In the genomic region with DNA sequence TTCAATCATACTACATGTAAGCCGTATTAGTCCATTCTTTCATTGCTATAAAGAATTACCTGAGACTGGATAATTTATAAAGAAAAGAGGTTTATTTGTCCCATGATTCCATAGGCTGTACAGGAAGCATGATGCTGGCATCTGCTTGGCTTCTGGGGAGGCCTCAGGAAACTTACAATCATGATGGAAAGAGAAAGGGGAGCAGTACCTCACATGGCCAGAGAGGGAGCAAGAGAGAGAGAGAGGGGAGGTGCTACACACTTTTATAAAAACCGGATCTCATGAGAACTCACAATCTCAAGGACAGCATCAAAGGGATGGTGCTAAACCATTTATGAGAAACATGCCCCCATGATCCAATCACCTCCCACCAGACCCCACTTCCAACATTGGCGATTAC, we compare ENCODE assay signal across 14 cellular contexts. TPM values are rescaled to one million over a fixed set of nuclear protein-coding genes. Genes with fewer than 3 reads are reported as not detected.
DNase-seq lines count a peak whose midpoint lies in the region; ATAC-seq, FAIRE-seq and TF ChIP-seq lines count a peak whose summit lies in the region.
"Had no signal": no experiment of that assay in that cellular context is flagged by ENCODE, and none has a peak within 500 bp of the region (broad histone marks: within the 10 kb centered on the region; RNA-seq: fewer than 3 reads in every experiment).

No MANE protein-coding gene starts in this region.

- no peak overlapping the region for H3K4me3 Mint-ChIP-seq in osteocyte (ENCODE audit: unreplicated experiment)
- H3K4me3 Mint-ChIP-seq: brain had no signal

- no peak overlapping the region for H3K27ac Mint-ChIP-seq in osteocyte (ENCODE audit: unreplicated experiment)
- H3K27ac Mint-ChIP-seq: brain had no signal

- POLR2A ChIA-PET in SK-N-SH (lab: Yijun Ruan, JAX) (no interaction called here), K562 (lab: Yijun Ruan, JAX) (no interaction called here)

- no peaks in the 10 kb centered on the region for H3K79me2 ChIP-seq in SK-N-SH (ENCODE audit: insufficient read depth)
- H3K79me2 ChIP-seq in K562 (ENCODE audit: control insufficient read depth, insufficient read depth, low read length) = no peaks in the 10 kb centered on the region

- H3K27me3 Mint-ChIP-seq in osteocyte (ENCODE audit: unreplicated experiment) = peaks cover 24% of the 10 kb centered on the region

- 67% methylated on average over 3 of the region's 3 CpGs for WGBS in SK-N-SH (ENCODE audit: low lambda C conversion rate)
- 45% methylated on average over 3 of the region's 3 CpGs for WGBS in K562 (ENCODE audit: insufficient coverage, low coverage, missing lambda C conversion rate)

- no peaks in the 10 kb centered on the region for H3K27me3 ChIP-seq in SK-N-SH (ENCODE audit: insufficient read depth)
- H3K27me3 ChIP-seq in K562 (ENCODE audit: control insufficient read depth in 2 of 2, insufficient read depth in 2 of 2, low read length in 2 of 2) = no peaks in the 10 kb centered on the region
- H3K27me3 ChIP-seq: Peyer's patch, stomach had no signal

- ATAC-seq in SK-N-SH treated with all-trans-retinoic acid at 6 μM for 48 hours = no peak
- no peak; the same call in 2 of the 3 replicates for ATAC-seq in K562
- no peak for ATAC-seq in GM18858 (IDR thresholded peaks at IDR 0.05; ENCODE audit: unreplicated experiment)
- ATAC-seq in GM19328 (IDR thresholded peaks at IDR 0.05; ENCODE audit: unreplicated experiment) = no peak

- BruUV-seq in K562 (replicated peaks; lab: Mats Ljungman, UMichigan) = no TSS peak

- no peaks in the 10 kb centered on the region for H3K4me1 ChIP-seq in SK-N-SH (ENCODE audit: control insufficient read depth in 1 of 2, insufficient read depth in 2 of 2, low read depth in 1 of 2, low read length in 1 of 2)
- no peaks in the 10 kb centered on the region for H3K4me1 ChIP-seq in K562 (replicated peaks in 1 of 2; ENCODE audit: control insufficient read depth in 2 of 2, insufficient read depth in 2 of 2, low read length in 2 of 2)
- H3K4me1 ChIP-seq: Peyer's patch, stomach had no signal

- no peaks in the 10 kb centered on the region for H3K36me3 Mint-ChIP-seq in osteocyte (ENCODE audit: unreplicated experiment)
- H3K36me3 Mint-ChIP-seq: brain had no signal

- H3K4me3 ChIP-seq in SK-N-SH (ENCODE audit: low read depth in 2 of 2, low read length in 1 of 2) = no peak overlapping the region
- H3K4me3 ChIP-seq in K562 = no peak overlapping the region
- H3K4me3 ChIP-seq: GM23248, Peyer's patch, stomach had no signal

- no peaks in the 10 kb centered on the region for H3K9me3 Mint-ChIP-seq in osteocyte (ENCODE audit: unreplicated experiment)

- H3K4me1 Mint-ChIP-seq in osteocyte (ENCODE audit: unreplicated experiment) = no peaks in the 10 kb centered on the region
- H3K4me1 Mint-ChIP-seq: brain had no signal

- H3K27ac ChIP-seq in SK-N-SH (ENCODE audit: low read depth in 2 of 2, low read length in 1 of 2) = no peak overlapping the region
- H3K27ac ChIP-seq in K562 (ENCODE audit: extremely low read depth, low read depth, low read length) = no peak overlapping the region
- H3K27ac ChIP-seq: GM23248, Peyer's patch, stomach had no signal

- TF ChIP-seq CTCF in SK-N-SH (IDR thresholded peaks at IDR 0.05) = peak; percentile 39
- TF ChIP-seq CTCF in K562 (IDR thresholded peaks at IDR 0.05 in 2 of 3, conservative IDR thresholded peaks at IDR 0.05 in 1 of 3; ENCODE audit: insufficient read depth in 2 of 3, low read depth in 1 of 3, low read length in 3 of 3) = peak; percentile 18 to 42 (median 23); a peak in 4 of 6 replicates
- TF ChIP-seq CTCF in osteocyte (IDR thresholded peaks at IDR 0.05) = peak; percentile 34

- no peak for TF ChIP-seq RAD21 in SK-N-SH (IDR thresholded peaks at IDR 0.05; ENCODE audit: low read length)
- no peak for TF ChIP-seq RAD21 in K562 (CRISPR knock-in tag; conservative IDR thresholded peaks at IDR 0.05 in 1 of 2, IDR thresholded peaks at IDR 0.05 in 1 of 2)

- H3K4me2 ChIP-seq in SK-N-SH (no peak overlapping the region), K562 (ENCODE audit: insufficient read depth, low read length) (no peak overlapping the region)

- CTCF ChIA-PET in SK-N-SH (lab: Yijun Ruan, JAX) = no interaction called here
- CTCF ChIA-PET in K562 (lab: Yijun Ruan, JAX; ENCODE audit: low intra/inter-chr PET ratio) = no interaction called here

- FAIRE-seq in K562 (lab: Jason Lieb, UNC) = no peak

- no peaks in the 10 kb centered on the region for H3K36me3 ChIP-seq in SK-N-SH (replicated peaks in 1 of 2; ENCODE audit: control insufficient read depth in 1 of 2, insufficient read depth in 2 of 2, low read length in 1 of 2)
- H3K36me3 ChIP-seq in K562 (ENCODE audit: control insufficient read depth, insufficient read depth, low read length) = no peaks in the 10 kb centered on the region
- H3K36me3 ChIP-seq: Peyer's patch, stomach had no signal

- in situ Hi-C loops in K562 (cut with MboI) = no loop called here

- H2AFZ ChIP-seq in SK-N-SH (ENCODE audit: low read depth) = no peak overlapping the region
- no peak overlapping the region for H2AFZ ChIP-seq in K562 (ENCODE audit: low read depth, low read length)
- H2AFZ ChIP-seq: GM23248 had no signal

- no peaks in the 10 kb centered on the region for H3K9me2 ChIP-seq in SK-N-SH

- H4K20me1 ChIP-seq in SK-N-SH (ENCODE audit: insufficient read depth) = no peaks in the 10 kb centered on the region
- no peaks in the 10 kb centered on the region for H4K20me1 ChIP-seq in K562 (replicated peaks; ENCODE audit: control insufficient read depth, insufficient read depth, low read length)

- DNase-seq in SK-N-SH (no peak), NAMALWA (ENCODE audit: low spot score) (peak; percentile 57), K562 (ENCODE audit: extremely low read depth in 1 of 4, low spot score in 3 of 4) (no peak), osteocyte (ENCODE audit: extremely low spot score, unreplicated experiment) (no peak), NCI-H2227 (lab: John Stamatoyannopoulos, UW; ENCODE audit: unreplicated experiment) (no peak)
- DNase-seq: GM23248, mesenchymal stem cell, NCI-H1092 treated with DMSO at 0.1 percent for 48 hours, Peyer's patch, stomach had no signal

- intact Hi-C loops in K562 (cut with micrococcal nuclease) = no loop called here

- H3F3A ChIP-seq in SK-N-SH (replicated peaks; ENCODE audit: insufficient read depth) = no peaks in the 10 kb centered on the region

- TF ChIP-seq POLR2A in K562 (conservative IDR thresholded peaks at IDR 0.05) = no peak

- H3K9me3 ChIP-seq in SK-N-SH (no peaks in the 10 kb centered on the region), K562 (replicated peaks; ENCODE audit: control insufficient read depth, insufficient read depth, low read depth, low read length) (peaks cover 15% of the 10 kb centered on the region)

- no peaks in the 10 kb centered on the region for H3K9me1 ChIP-seq in K562 (ENCODE audit: control insufficient read depth, insufficient read depth, low read length)

- H3K9ac ChIP-seq in SK-N-SH (no peak overlapping the region), K562 (ENCODE audit: insufficient read depth in 1 of 2, low read depth in 2 of 2, low read length in 2 of 2) (no peak overlapping the region)
- H3K9ac ChIP-seq: GM23248 had no signal

- TF ChIP-seq EP300 in SK-N-SH (IDR thresholded peaks at IDR 0.05; ENCODE audit: borderline replicate concordance in 1 of 2, low read depth in 1 of 2, low read length in 1 of 2) (no peak), K562 (IDR thresholded peaks at IDR 0.05; ENCODE audit: low read length) (no peak)

TF ChIP-seq in SK-N-SH, 30 proteins besides CTCF, POLR2A, EP300 and RAD21 (continues in another document):
- TF ChIP-seq FOXM1 (IDR thresholded peaks at IDR 0.05; ENCODE audit: low read depth) = no peak

TF ChIP-seq in SK-N-SH treated with all-trans-retinoic acid at 6 μM for 48 hours, 23 proteins besides CTCF, POLR2A, EP300 and RAD21 (continues in another document):
- no peak for TF ChIP-seq ARNTL (CRISPR knock-in tag; IDR thresholded peaks at IDR 0.05; ENCODE audit: borderline replicate concordance, low read depth)

TF ChIP-seq in K562, 482 proteins besides CTCF, POLR2A, EP300 and RAD21 (continues in another document):
- TF ChIP-seq XRCC3 (IDR thresholded peaks at IDR 0.05) (peak; percentile 79), ETV5 (CRISPR knock-in tag; IDR thresholded peaks at IDR 0.05; ENCODE audit: low read depth) (no peak), SP2 (IDR thresholded peaks at IDR 0.05; ENCODE audit: extremely low read depth, low read depth, low read length, poor library complexity, severe bottlenecking) (no peak)
- TF ChIP-seq, protein P1, sequence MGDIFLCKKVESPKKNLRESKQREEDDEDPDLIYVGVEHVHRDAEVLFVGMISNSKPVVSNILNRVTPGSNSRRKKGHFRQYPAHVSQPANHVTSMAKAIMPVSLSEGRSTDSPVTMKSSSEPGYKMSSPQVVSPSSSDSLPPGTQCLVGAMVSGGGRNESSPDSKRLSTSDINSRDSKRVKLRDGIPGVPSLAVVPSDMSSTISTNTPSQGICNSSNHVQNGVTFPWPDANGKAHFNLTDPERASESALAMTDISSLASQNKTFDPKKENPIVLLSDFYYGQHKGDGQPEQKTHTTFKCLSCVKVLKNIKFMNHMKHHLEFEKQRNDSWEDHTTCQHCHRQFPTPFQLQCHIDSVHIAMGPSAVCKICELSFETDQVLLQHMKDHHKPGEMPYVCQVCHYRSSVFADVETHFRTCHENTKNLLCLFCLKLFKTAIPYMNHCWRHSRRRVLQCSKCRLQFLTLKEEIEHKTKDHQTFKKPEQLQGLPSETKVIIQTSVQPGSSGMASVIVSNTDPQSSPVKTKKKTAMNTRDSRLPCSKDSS (IDR thresholded peaks at IDR 0.05; ENCODE audit: low read depth, partially characterized antibody) = peak; percentile 92

RNA-seq across cellular contexts. Expression of a gene that starts 14.3 kb away (rescaled TPM):
- polyA plus RNA-seq in SK-N-SH (2012; rRNA removed) (13.2 and 18.8 TPM in 2 replicates), K562 (2011; rRNA removed) (63.6 and 75.5 TPM in 2 replicates), K562 (2014; fragmentation: Illumina TruSeq; extraction: Trizol) (52.3 and 67.3 TPM in 2 replicates), K562 (2014; fragmentation: Nextera tagmentation; extraction: Ambion mirVana) (10 to 100 TPM; 13.5 to 17.4 TPM), K562 (2014; rRNA removed) (29.9 and 52.6 TPM in 2 replicates)
- 15.5 and 15.6 TPM in 2 replicates for polyA plus RNA-seq in SK-N-SH (2012; cell fraction: cytosol; rRNA removed)
- 20.7 and 41.8 TPM in 2 replicates for polyA plus RNA-seq in SK-N-SH (2012; cell fraction: nucleus; rRNA removed)
- 196 and 554 TPM in 2 replicates for total RNA-seq in K562 (2011; cell fraction: chromatin; rRNA removed; ENCODE audit: low replicate concordance)
- total RNA-seq in K562 (2011; cell fraction: nucleolus; rRNA removed) = 76.7 and 94.2 TPM in 2 replicates
- total RNA-seq in K562 (2011; cell fraction: nucleoplasm; rRNA removed) = 172 and 229 TPM in 2 replicates
- total RNA-seq in K562 (2014; rRNA removed) (107 and 128 TPM in 2 replicates), K562 (2014; rRNA removed; fragmentation: Illumina TruSeq; extraction: Trizol) (74.4 and 79.8 TPM in 2 replicates), K562 (2015; rRNA removed; fragmentation: Illumina TruSeq; extraction: Trizol) (69.3 and 71.8 TPM in 2 replicates), K562 (2021) (83.2 and 93.1 TPM in 2 replicates), osteocyte (42.6 and 51.2 TPM in 2 replicates)
- polyA plus RNA-seq in K562 (2011; cell fraction: cytosol; rRNA removed) = 36.0 and 42.0 TPM in 2 replicates
- polyA plus RNA-seq in K562 (2011; cell fraction: nucleus; rRNA removed) = 93.2 and 98.6 TPM in 2 replicates
- polyA plus RNA-seq in K562 (2012) = 24.7 and 26.9 TPM in 2 replicates
- 286 and 297 TPM in 2 replicates for polyA minus RNA-seq in K562 (2011; rRNA and poly(A)+ RNA removed)
- polyA minus RNA-seq in K562 (2011; cell fraction: cytosol; rRNA and poly(A)+ RNA removed) = 70.4 and 88.8 TPM in 2 replicates
- polyA minus RNA-seq in K562 (2011; cell fraction: nucleus; rRNA and poly(A)+ RNA removed) = 160 and 275 TPM in 2 replicates
